In genomic region chr17:58755577-58756245, GRCh38 we compare ENCODE assay signal across 1 cellular context.
TF ChIP-seq lines count a peak whose summit lies in the region.

TSS of gene PPM1E (plus strand) at chr17:58755854.

TF ChIP-seq in SK-N-SH, 30 proteins besides CTCF, POLR2A, EP300 and RAD21 (continued from another document):
- TF ChIP-seq MXI1 (IDR thresholded peaks at IDR 0.05; ENCODE audit: low read depth, low read length), result peak; percentile 80; the same call in 1 of the 2 replicates
- TF ChIP-seq TCF12 (IDR thresholded peaks at IDR 0.05), result no peak
- TF ChIP-seq TEAD4 (IDR thresholded peaks at IDR 0.05; ENCODE audit: borderline replicate concordance, insufficient read depth), result no peak
- no peak for TF ChIP-seq ELF1 (IDR thresholded peaks at IDR 0.05)
- no peak for TF ChIP-seq ZBTB33 (IDR thresholded peaks at IDR 0.05; ENCODE audit: borderline replicate concordance, low read depth)
- TF ChIP-seq FOXM1 (IDR thresholded peaks at IDR 0.05; ENCODE audit: low read depth), result no peak
- TF ChIP-seq RXRA (IDR thresholded peaks at IDR 0.05; ENCODE audit: borderline replicate concordance, low read depth), result no peak
- no peak for TF ChIP-seq EZH2phosphoT487 (IDR thresholded peaks at IDR 0.05; ENCODE audit: borderline replicate concordance, low read depth)
- no peak for TF ChIP-seq FOXJ3 (CRISPR knock-in tag; IDR thresholded peaks at IDR 0.05)
- no peak for TF ChIP-seq JUND (IDR thresholded peaks at IDR 0.05)
- no peak for TF ChIP-seq NFIC (IDR thresholded peaks at IDR 0.05; ENCODE audit: borderline replicate concordance)
- TF ChIP-seq IRF3 (IDR thresholded peaks at IDR 0.05; ENCODE audit: low read depth, low read length), result no peak
- 0 out of 2 replicates have a peak, but pooled peaks have one; percentile 11 for TF ChIP-seq RCOR1 (IDR thresholded peaks at IDR 0.05; ENCODE audit: low read length)
- peak; percentile 90 for TF ChIP-seq RFX5 (IDR thresholded peaks at IDR 0.05; ENCODE audit: low read length)
- TF ChIP-seq YY1 (IDR thresholded peaks at IDR 0.05; ENCODE audit: low read depth), result no peak
- peak; percentile 37; the same call in 1 of the 2 replicates for TF ChIP-seq NRF1 (IDR thresholded peaks at IDR 0.05; ENCODE audit: low read depth, low read length)
